In the genomic region with DNA sequence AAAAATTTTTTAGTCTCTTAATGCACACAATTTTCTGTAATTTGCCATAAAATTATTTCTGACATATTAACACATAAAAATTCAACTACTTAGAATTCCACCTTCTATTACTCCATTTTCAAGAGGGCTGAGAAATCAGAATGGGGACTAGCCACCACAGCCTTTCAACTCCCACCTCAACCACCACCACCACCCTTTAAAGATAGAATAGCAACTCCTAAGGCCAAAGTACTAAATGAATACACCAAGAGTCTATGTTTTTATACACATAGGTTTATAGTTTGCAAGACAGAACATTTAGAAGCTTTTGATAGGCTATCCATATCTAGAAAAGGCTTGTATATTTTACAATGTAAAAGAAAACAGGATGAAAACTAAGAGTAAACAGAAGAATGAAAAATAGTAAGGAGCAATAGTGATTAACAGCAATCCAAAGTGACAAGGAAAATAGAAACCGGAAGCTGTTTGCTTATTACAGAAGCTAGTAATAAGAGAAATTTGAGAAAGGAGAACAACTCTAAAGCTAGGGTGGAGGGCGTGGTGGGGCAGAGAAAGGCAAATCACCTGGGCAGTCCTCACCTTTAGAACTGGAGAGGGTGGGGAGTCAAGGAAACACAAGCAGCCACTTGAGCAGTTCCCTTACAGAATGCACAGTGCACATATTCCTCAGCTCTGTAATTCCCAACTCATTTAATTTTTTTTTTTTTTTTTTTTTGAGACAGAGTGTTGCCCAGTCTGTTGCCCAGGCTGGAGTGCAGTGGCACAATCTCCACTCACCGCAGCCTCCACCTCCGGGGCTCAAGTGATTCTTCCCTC, we compare ENCODE assay signal across 9 cellular contexts. TPM values are rescaled to one million over a fixed set of nuclear protein-coding genes. Genes with fewer than 3 reads are reported as not detected.
A peak's percentile ranks its signal among the peaks of the same experiment; 100 is the strongest.
DNase-seq lines count a peak whose midpoint lies in the region; ATAC-seq, FAIRE-seq and TF ChIP-seq lines count a peak whose summit lies in the region.
"Had no signal": no experiment of that assay in that cellular context is flagged by ENCODE, and none has a peak within 500 bp of the region (broad histone marks: within the 10 kb centered on the region; RNA-seq: fewer than 3 reads in every experiment).

No MANE protein-coding gene starts in this region.

- TF ChIP-seq EP300 in transverse colon (IDR thresholded peaks at IDR 0.05; ENCODE audit: low read depth): no peak

- ATAC-seq in left ventricle myocardium superior: no peak
- ATAC-seq in activated CD4-positive, CD25-positive, alpha-beta regulatory T cell treated with anti-CD3 and anti-CD28 coated beads, Interleukin-2, amount 50 U/mL, for 24 hours: no peak
- ATAC-seq in HG03565 (IDR thresholded peaks at IDR 0.05; ENCODE audit: unreplicated experiment): no peak
- ATAC-seq in GM18519 (IDR thresholded peaks at IDR 0.05; ENCODE audit: low FRiP score, unreplicated experiment): no peak

- in situ Hi-C loops in transverse colon (cut with MboI; ENCODE audit: low pct_ligation_motif_present in 1 of 4, low pct_unique_long_range_greater_than_20kb in 1 of 4, low sequenced_read_pairs in 3 of 4): no loop called here

- H3K27ac ChIP-seq in left ventricle myocardium inferior (replicated peaks) (peak overlapping the region; percentile 67), transverse colon (peak overlapping the region; percentile 54 to 69 (median 62))

- DNase-seq in left ventricle myocardium inferior (no peak), left ventricle myocardium superior (no peak), MV-4-11 (lab: John Stamatoyannopoulos, UW) (peak; percentile 37), bronchial epithelial cell (ENCODE audit: low read depth) (peak; percentile 21), transverse colon (peak; percentile 53)
- DNase-seq: COR-L47 had no signal

- H3K27me3 ChIP-seq in left ventricle myocardium inferior (ENCODE audit: low read depth): no peaks in the 10 kb centered on the region
- H3K27me3 ChIP-seq in bronchial epithelial cell (ENCODE audit: control insufficient read depth, insufficient read depth, low read length): no peaks in the 10 kb centered on the region
- no peaks in the 10 kb centered on the region for H3K27me3 ChIP-seq in transverse colon

- FAIRE-seq in bronchial epithelial cell (lab: Jason Lieb, UNC): no peak

- TF ChIP-seq CTCF in left ventricle myocardium inferior (IDR thresholded peaks at IDR 0.05; ENCODE audit: borderline replicate concordance) (no peak), bronchial epithelial cell (IDR thresholded peaks at IDR 0.05; ENCODE audit: insufficient read depth, low read length, severe bottlenecking) (no peak), transverse colon (IDR thresholded peaks at IDR 0.05) (no peak)

- H3K36me3 ChIP-seq in left ventricle myocardium inferior (no peaks in the 10 kb centered on the region), bronchial epithelial cell (ENCODE audit: control insufficient read depth, insufficient read depth, low read length) (no peaks in the 10 kb centered on the region), transverse colon (no peaks in the 10 kb centered on the region)

- H3K4me3 ChIP-seq in left ventricle myocardium inferior (no peak overlapping the region), bronchial epithelial cell (ENCODE audit: low read depth, low read length) (no peak overlapping the region), transverse colon (peak overlapping the region in 1 of 4 donors; percentile 4)

- H3K9me3 ChIP-seq in left ventricle myocardium inferior (replicated peaks) (no peaks in the 10 kb centered on the region), transverse colon (no peaks in the 10 kb centered on the region)

- 33 to 37% methylated on average over 3 to 4 of the region's 4 CpGs for WGBS in transverse colon (ENCODE audit: low coverage in 1 of 2), 2 donors

- peaks cover 92% of the 10 kb centered on the region for H3K4me1 ChIP-seq in left ventricle myocardium inferior
- peaks cover 29 to 80% (median 50%) of the 10 kb centered on the region in 4 donors for H3K4me1 ChIP-seq in transverse colon

- no peak for TF ChIP-seq POLR2A in transverse colon (IDR thresholded peaks at IDR 0.05)

- intact Hi-C loops in left ventricle myocardium inferior (cut with micrococcal nuclease): no loop called here
- intact Hi-C loops in left ventricle myocardium superior (cut with micrococcal nuclease): no loop called here
- intact Hi-C loops in transverse colon (cut with DNase I; ENCODE audit: low total_unique reads): no loop called here

RNA-seq across cellular contexts. Expression of gene EPS15, which starts 27.7 kb away (rescaled TPM):
- total RNA-seq in left ventricle myocardium inferior: 64.5 TPM
- 71.6 TPM for total RNA-seq in left ventricle myocardium superior
- 34.8 and 37.8 TPM in 2 replicates for total RNA-seq in bronchial epithelial cell
- 10 to 100 TPM; 43.8 to 74.0 (median 59.9) TPM for total RNA-seq in transverse colon

Comparison
In these comparisons a context has a peak if more than half of its experiments do, and no peak if none do; other contexts are left out.
1. DNase-seq: peak in MV-4-11 (single experiment), bronchial epithelial cell (single experiment) and transverse colon (single experiment); none in left ventricle myocardium inferior (single experiment) and left ventricle myocardium superior (single experiment).